ENCODE assay signal across 14 cellular contexts in genomic region chr14:79584679-79585078, GRCh38.
A peak's percentile ranks its signal among the peaks of the same experiment; 100 is the strongest.
DNase-seq lines count a peak whose midpoint lies in the region; TF ChIP-seq lines count a peak whose summit lies in the region.
"Had no signal": no experiment of that assay in that cellular context is flagged by ENCODE, and none has a peak within 500 bp of the region (broad histone marks: within the 10 kb centered on the region; RNA-seq: fewer than 3 reads in every experiment).

No MANE protein-coding gene starts in this region.

- H3K9ac ChIP-seq in SK-N-SH, result peak overlapping the region; percentile 23

- H3K4me3 ChIP-seq in SK-N-SH (ENCODE audit: low read depth in 2 of 2, low read length in 1 of 2) (no peak overlapping the region), epithelial cell of proximal tubule (ENCODE audit: low read depth, low read length) (no peak overlapping the region), retinal pigment epithelial cell (ENCODE audit: low read length) (no peak overlapping the region)
- H3K4me3 ChIP-seq: dorsolateral prefrontal cortex, stomach had no signal

- peaks cover 15% of the 10 kb centered on the region for H3K4me1 Mint-ChIP-seq in type B pancreatic cell (ENCODE audit: unreplicated experiment)

- no peak overlapping the region for H3K27ac Mint-ChIP-seq in type B pancreatic cell
- H3K27ac Mint-ChIP-seq: activated T-helper 1 cell treated with anti-CD3 and anti-CD28 coated beads, Interleukin-12 subunit alpha, Interleukin-12 subunit beta, Interleukin-2, Interleukin-4 antibody, amounts not matched to agents 30 ng/mL and 10 ng/mL and 1 ng/mL, durations not matched to agents 14 hours and 24 hours and 36 hours; natural killer cell treated with Interleukin-12 subunit alpha and Interleukin-12 subunit beta and Interleukin-15 and Interleukin-18, amount 100 ng/mL, for 72 hours had no signal

- no peaks in the 10 kb centered on the region for H3K9me3 ChIP-seq in SK-N-SH
- H3K9me3 ChIP-seq: stomach had no signal

- no peaks in the 10 kb centered on the region for H3K36me3 Mint-ChIP-seq in type B pancreatic cell
- H3K36me3 Mint-ChIP-seq: natural killer cell treated with Interleukin-12 subunit alpha and Interleukin-12 subunit beta and Interleukin-15 and Interleukin-18, amount 100 ng/mL, for 72 hours had no signal

- H3K4me3 Mint-ChIP-seq in type B pancreatic cell, result no peak overlapping the region
- H3K4me3 Mint-ChIP-seq: activated T-helper 1 cell treated with anti-CD3 and anti-CD28 coated beads, Interleukin-12 subunit alpha, Interleukin-12 subunit beta, Interleukin-2, Interleukin-4 antibody, amounts not matched to agents 30 ng/mL and 10 ng/mL and 1 ng/mL, durations not matched to agents 14 hours and 24 hours and 36 hours; natural killer cell treated with Interleukin-12 subunit alpha and Interleukin-12 subunit beta and Interleukin-15 and Interleukin-18, amount 100 ng/mL, for 72 hours had no signal

- TF ChIP-seq CTCF in SK-N-SH (IDR thresholded peaks at IDR 0.05) (peak; percentile 57), epithelial cell of proximal tubule (conservative IDR thresholded peaks at IDR 0.05; ENCODE audit: low read depth, low read length) (peak; percentile 63), retinal pigment epithelial cell (conservative IDR thresholded peaks at IDR 0.05; ENCODE audit: low read depth, low read length) (peak; percentile 55), type B pancreatic cell (conservative IDR thresholded peaks at IDR 0.05) (no peak)

- peaks cover 0 to 44% of the 10 kb centered on the region in 2 experiments; a peak in 2 of 4 replicates for H3K4me1 ChIP-seq in SK-N-SH (ENCODE audit: control insufficient read depth in 1 of 2, insufficient read depth in 2 of 2, low read depth in 1 of 2, low read length in 1 of 2)
- H3K4me1 ChIP-seq: stomach had no signal

- H3K36me3 ChIP-seq in SK-N-SH (replicated peaks in 1 of 2; ENCODE audit: control insufficient read depth in 1 of 2, insufficient read depth in 2 of 2, low read length in 1 of 2), result no peaks in the 10 kb centered on the region
- H3K36me3 ChIP-seq: stomach had no signal

- peak; percentile 86 for DNase-seq in H4 (ENCODE audit: low spot score)
- no peak for DNase-seq in SK-N-SH
- peak; percentile 83 for DNase-seq in epithelial cell of proximal tubule (ENCODE audit: low read depth)
- DNase-seq in retinal pigment epithelial cell (ENCODE audit: low read depth), result peak; percentile 75
- no peak for DNase-seq in type B pancreatic cell (ENCODE audit: extremely low spot score, unreplicated experiment)
- DNase-seq in T-helper 1 cell, result no peak
- no peak for DNase-seq in occipital lobe (lab: John Stamatoyannopoulos, UW)
- DNase-seq in NOMO-1 (lab: John Stamatoyannopoulos, UW; ENCODE audit: unreplicated experiment in 2 of 2), result no peak
- DNase-seq: dorsolateral prefrontal cortex; GOT3; stimulated activated CD4-positive, alpha-beta T cell treated with anti-CD3 and anti-CD28 coated beads, Interleukin-1b, Interleukin-23, amount 100 ng/mL, for 48 hours; stomach had no signal

- H3K27ac ChIP-seq in SK-N-SH (ENCODE audit: low read depth in 2 of 2, low read length in 1 of 2), result peak overlapping the region in 1 of 2 experiments; percentile 80; a peak in 2 of 4 replicates
- H3K27ac ChIP-seq: stomach had no signal

- no peaks in the 10 kb centered on the region for H4K20me1 ChIP-seq in SK-N-SH (ENCODE audit: insufficient read depth)

- TF ChIP-seq RAD21 in SK-N-SH (IDR thresholded peaks at IDR 0.05; ENCODE audit: low read length), result peak; percentile 31; the same call in 1 of the 2 replicates

- no peaks in the 10 kb centered on the region for H3K27me3 Mint-ChIP-seq in type B pancreatic cell
- H3K27me3 Mint-ChIP-seq: natural killer cell treated with Interleukin-12 subunit alpha and Interleukin-12 subunit beta and Interleukin-15 and Interleukin-18, amount 100 ng/mL, for 72 hours had no signal

- H3K79me2 ChIP-seq in SK-N-SH (ENCODE audit: insufficient read depth), result no peaks in the 10 kb centered on the region

- peaks cover 2% of the 10 kb centered on the region for H3F3A ChIP-seq in SK-N-SH (replicated peaks; ENCODE audit: insufficient read depth)

- no peaks in the 10 kb centered on the region for H3K27me3 ChIP-seq in SK-N-SH (ENCODE audit: insufficient read depth)
- H3K27me3 ChIP-seq: dorsolateral prefrontal cortex, stomach had no signal

- H3K9me2 ChIP-seq in SK-N-SH, result no peaks in the 10 kb centered on the region

- H3K4me2 ChIP-seq in SK-N-SH, result peak overlapping the region; percentile 22; the same call in 1 of the 2 replicates

- no peak overlapping the region for H2AFZ ChIP-seq in SK-N-SH (ENCODE audit: low read depth)

- 6% methylated on average over 2 of the region's 2 CpGs for WGBS in SK-N-SH (ENCODE audit: low lambda C conversion rate)

- peak in 1 of 2 experiments; percentile 31; a peak in 1 of 4 replicates for TF ChIP-seq EP300 in SK-N-SH (IDR thresholded peaks at IDR 0.05; ENCODE audit: borderline replicate concordance in 1 of 2, low read depth in 1 of 2, low read length in 1 of 2)

- H3K9me3 Mint-ChIP-seq in type B pancreatic cell, result peaks cover 5% of the 10 kb centered on the region
- H3K9me3 Mint-ChIP-seq: activated T-helper 1 cell treated with anti-CD3 and anti-CD28 coated beads, Interleukin-12 subunit alpha, Interleukin-12 subunit beta, Interleukin-2, Interleukin-4 antibody, amounts not matched to agents 30 ng/mL and 10 ng/mL and 1 ng/mL, durations not matched to agents 14 hours and 24 hours and 36 hours had no signal

- CTCF ChIA-PET in SK-N-SH (lab: Yijun Ruan, JAX), result no interaction called here

- POLR2A ChIA-PET in SK-N-SH (lab: Yijun Ruan, JAX), result no interaction called here

TF ChIP-seq in SK-N-SH, 30 proteins besides CTCF, POLR2A, EP300 and RAD21 (continues in another document):
- TF ChIP-seq NFIC (IDR thresholded peaks at IDR 0.05; ENCODE audit: borderline replicate concordance) (no peak), JUND (IDR thresholded peaks at IDR 0.05) (peak; percentile 77), YY1 (IDR thresholded peaks at IDR 0.05; ENCODE audit: low read depth) (no peak), REST (IDR thresholded peaks at IDR 0.05; ENCODE audit: low read depth, low read length) (no peak), SIN3A (IDR thresholded peaks at IDR 0.05; ENCODE audit: borderline replicate concordance, low read depth, low read length) (no peak), IRF3 (IDR thresholded peaks at IDR 0.05; ENCODE audit: low read depth, low read length) (no peak), MEF2A (IDR thresholded peaks at IDR 0.05; ENCODE audit: borderline replicate concordance, low read depth) (no peak), FOSL2 (IDR thresholded peaks at IDR 0.05; ENCODE audit: borderline replicate concordance, low read depth) (peak; percentile 87), PBX3 (IDR thresholded peaks at IDR 0.05) (peak; percentile 32), POLR2AphosphoS5 (IDR thresholded peaks at IDR 0.05; ENCODE audit: low read depth, low read length) (no peak; the same call in 1 of the 2 replicates), USF2 (IDR thresholded peaks at IDR 0.05; ENCODE audit: borderline replicate concordance, low read depth, low read length) (no peak)

Comparison
In these comparisons a context has a peak if more than half of its experiments do, and no peak if none do; other contexts are left out.
1. DNase-seq: peak in H4 (single experiment), epithelial cell of proximal tubule (single experiment) and retinal pigment epithelial cell (single experiment); none in SK-N-SH (single experiment), type B pancreatic cell (single experiment), T-helper 1 cell (0 of 5), occipital lobe (single experiment) and NOMO-1 (0 of 2).